Comparison of ENCODE assay signal across 1 cellular context in genomic region chr14:67619446-67620216, GRCh38.
TF ChIP-seq lines count a peak whose summit lies in the region.

Gene ARG2 (plus strand): TSS chr14:67619920. CDS start chr14:67619978, 58 bp downstream.

TF ChIP-seq in HepG2, 621 proteins besides CTCF, POLR2A, EP300 and RAD21 (continued from another document and continues in another):
- TF ChIP-seq DZIP1 (CRISPR knock-in tag; IDR thresholded peaks at IDR 0.05) = no peak
- no peak for TF ChIP-seq ZIK1 (CRISPR knock-in tag; IDR thresholded peaks at IDR 0.05; ENCODE audit: borderline replicate concordance, low read depth)
- peak; percentile 76 for TF ChIP-seq NFYB (CRISPR knock-in tag; IDR thresholded peaks at IDR 0.05)
- no peak for TF ChIP-seq USF2 (IDR thresholded peaks at IDR 0.05; ENCODE audit: low read depth, low read length)
- no peak for TF ChIP-seq USF2 (CRISPR knock-in tag; IDR thresholded peaks at IDR 0.05; ENCODE audit: borderline replicate concordance)
- no peak for TF ChIP-seq ZNF768 (CRISPR knock-in tag; IDR thresholded peaks at IDR 0.05)
- no peak for TF ChIP-seq ZNF362 (CRISPR knock-in tag; IDR thresholded peaks at IDR 0.05; ENCODE audit: borderline replicate concordance)
- no peak for TF ChIP-seq IRF1 (CRISPR knock-in tag; IDR thresholded peaks at IDR 0.05; ENCODE audit: low read depth)
- peak; percentile 37; the same call in 1 of the 2 replicates for TF ChIP-seq PAXIP1 (CRISPR knock-in tag; conservative IDR thresholded peaks at IDR 0.05)
- TF ChIP-seq ATF7-NPFF (CRISPR knock-in tag; IDR thresholded peaks at IDR 0.05; ENCODE audit: low read depth) = peak; percentile 64; the same call in 1 of the 2 replicates
- TF ChIP-seq ZNF263 (CRISPR knock-in tag; IDR thresholded peaks at IDR 0.05) = no peak
- TF ChIP-seq PHF21A (CRISPR knock-in tag; IDR thresholded peaks at IDR 0.05) = peak; percentile 58; the same call in 1 of the 2 replicates
- no peak for TF ChIP-seq ZNF503 (CRISPR knock-in tag; IDR thresholded peaks at IDR 0.05)
- peak; percentile 90 for TF ChIP-seq ATF3 (CRISPR knock-in tag; IDR thresholded peaks at IDR 0.05)
- TF ChIP-seq GMEB1 (CRISPR knock-in tag; IDR thresholded peaks at IDR 0.05; ENCODE audit: borderline replicate concordance) = peak; percentile 74; the same call in 1 of the 2 replicates
- 0 out of 2 replicates have a peak, but pooled peaks have one; percentile 68 for TF ChIP-seq ZNF276 (CRISPR knock-in tag; IDR thresholded peaks at IDR 0.05; ENCODE audit: low read depth)
- no peak for TF ChIP-seq KLF11 (CRISPR knock-in tag; IDR thresholded peaks at IDR 0.05)
- TF ChIP-seq NR2F1 (CRISPR knock-in tag; IDR thresholded peaks at IDR 0.05) = no peak
- TF ChIP-seq GATAD2A (CRISPR knock-in tag; IDR thresholded peaks at IDR 0.05) = 0 out of 2 replicates have a peak, but pooled peaks have one; percentile 54
- peak; percentile 73 for TF ChIP-seq IKZF5 (CRISPR knock-in tag; IDR thresholded peaks at IDR 0.05)
- TF ChIP-seq ZNF547 (CRISPR knock-in tag; IDR thresholded peaks at IDR 0.05) = peak; percentile 68
- TF ChIP-seq ZFYVE20 (CRISPR knock-in tag; IDR thresholded peaks at IDR 0.05; ENCODE audit: borderline replicate concordance, low read depth) = no peak
- TF ChIP-seq JDP2 (CRISPR knock-in tag; IDR thresholded peaks at IDR 0.05; ENCODE audit: borderline replicate concordance) = no peak
- no peak for TF ChIP-seq CBX5 (CRISPR knock-in tag; IDR thresholded peaks at IDR 0.05; ENCODE audit: borderline replicate concordance)
- peak; percentile 37 for TF ChIP-seq ASH2L (IDR thresholded peaks at IDR 0.05; ENCODE audit: insufficient read length, low read depth, low read length)
- TF ChIP-seq FOXA1 (IDR thresholded peaks at IDR 0.05) = no peak
- TF ChIP-seq FOXA1 (CRISPR knock-in tag; IDR thresholded peaks at IDR 0.05) = peak; percentile 42; the same call in 1 of the 2 replicates
- TF ChIP-seq DPF2 (CRISPR knock-in tag; IDR thresholded peaks at IDR 0.05; ENCODE audit: borderline replicate concordance, low read depth) = 0 out of 2 replicates have a peak, but pooled peaks have one; percentile 12
- TF ChIP-seq ZNF496 (CRISPR knock-in tag; IDR thresholded peaks at IDR 0.05; ENCODE audit: insufficient replicate concordance) = no peak
- no peak; the same call in 1 of the 2 replicates for TF ChIP-seq MXD1 (CRISPR knock-in tag; IDR thresholded peaks at IDR 0.05)
- TF ChIP-seq ZNF777 (CRISPR knock-in tag; IDR thresholded peaks at IDR 0.05) = peak; percentile 16; the same call in 1 of the 2 replicates
- peak; percentile 92; the same call in 1 of the 2 replicates for TF ChIP-seq DNMT1 (CRISPR knock-in tag; IDR thresholded peaks at IDR 0.05)
- TF ChIP-seq ZNF441 (CRISPR knock-in tag; IDR thresholded peaks at IDR 0.05; ENCODE audit: borderline replicate concordance) = no peak
- TF ChIP-seq TEF (CRISPR knock-in tag; IDR thresholded peaks at IDR 0.05) = no peak
